ENCODE assay signal across 31 cellular contexts in genomic region chr3:76998555-76998954, GRCh38. TPM values are rescaled to one million over a fixed set of nuclear protein-coding genes. Genes with fewer than 3 reads are reported as not detected.
DNase-seq lines count a peak whose midpoint lies in the region; ATAC-seq, FAIRE-seq and TF ChIP-seq lines count a peak whose summit lies in the region.
"Had no signal": no experiment of that assay in that cellular context is flagged by ENCODE, and none has a peak within 500 bp of the region (broad histone marks: within the 10 kb centered on the region; RNA-seq: fewer than 3 reads in every experiment).

No MANE protein-coding gene starts in this region.

- POLR2A ChIA-PET in GM12878 (lab: Charles Lee) = interaction anchor here (1.3 kb wide), 1 partner anchor 11 kb away, joined by 3 read pairs; no protein-coding TSS in a partner anchor

- TF ChIP-seq POLR2A in GM12878 (IDR thresholded peaks at IDR 0.05; ENCODE audit: low read depth, low read length) (no peak), esophagus squamous epithelium (IDR thresholded peaks at IDR 0.05) (no peak), adrenal gland (IDR thresholded peaks at IDR 0.05) (no peak)

- H3K27ac ChIP-seq in GM12878 (ENCODE audit: control insufficient read depth, insufficient read depth) (no peak overlapping the region), esophagus squamous epithelium (peak overlapping the region in 3 of 4 donors; percentile 43 to 71 (median 44)), adrenal gland (no peak overlapping the region)
- H3K27ac ChIP-seq: 22Rv1, SJCRH30 had no signal

- no peak overlapping the region for H3K4me2 ChIP-seq in GM12878 (ENCODE audit: control insufficient read depth, insufficient read depth)

- TF ChIP-seq CTCF in GM12878 (IDR thresholded peaks at IDR 0.05 in 2 of 3, conservative IDR thresholded peaks at IDR 0.05 in 1 of 3; ENCODE audit: control insufficient read depth in 2 of 3, extremely low read depth in 1 of 3, insufficient read depth in 1 of 3, low read depth in 3 of 3, low read length in 3 of 3) (no peak), esophagus squamous epithelium (IDR thresholded peaks at IDR 0.05) (no peak), adrenal gland (IDR thresholded peaks at IDR 0.05) (no peak)

- no peak overlapping the region for H2AFZ ChIP-seq in GM12878 (ENCODE audit: control insufficient read depth, low read depth, low read length)

- intact Hi-C loops in GM12878 (cut with micrococcal nuclease; ENCODE audit: unreplicated experiment) = no loop called here
- intact Hi-C loops in esophagus squamous epithelium (cut with DNase I) = no loop called here
- intact Hi-C loops in adrenal gland (cut with DNase I) = no loop called here

- no peaks in the 10 kb centered on the region for H3K79me2 ChIP-seq in GM12878 (ENCODE audit: control insufficient read depth, insufficient read depth, low read length)

- no peak for TF ChIP-seq RAD21 in GM12878 (IDR thresholded peaks at IDR 0.05; ENCODE audit: insufficient read depth, low read depth, low read length)

- DNase-seq in Caki2 (ENCODE audit: low read depth) (peak; percentile 35), GM12878 (ENCODE audit: low read depth, low spot score) (no peak), esophagus squamous epithelium (lab: John Stamatoyannopoulos, UW) (no peak), kidney tubule cell (ENCODE audit: low spot score) (peak; percentile 64), adrenal gland (no peak), activated gamma-delta T cell (lab: John Stamatoyannopoulos, UW) (no peak), NCI-H1092 treated with DMSO at 0.1 percent for 48 hours (lab: John Stamatoyannopoulos, UW) (no peak)
- DNase-seq: BE2C; Calu3; CD8-positive, alpha-beta memory T cell; DMS79 treated with DMSO at 0.1 percent for 48 hours; GF-D8; KBM-7; MV-4-11; NCI-H1694; NCI-H2029 treated with DMSO at 0.1 percent for 48 hours; NCI-H2227 treated with DMSO at 0.1 percent for 48 hours; NCI-H510A treated with DMSO at 0.1 percent for 48 hours; NCI-H748 treated with DMSO at 0.1 percent for 48 hours; PC-3; SJCRH30 had no signal

- RAD21 ChIA-PET in GM12878 (lab: Charles Lee; ENCODE audit: unreplicated experiment) = interaction anchor here (1.2 kb wide), 2 partner anchors 9 to 11 kb away, joined by 3 read pairs; no protein-coding TSS in a partner anchor

- BruUV-seq in GM12878 (replicated peaks; lab: Mats Ljungman, UMichigan) = no TSS peak

- H3K36me3 ChIP-seq in GM12878 (ENCODE audit: control insufficient read depth in 2 of 2, insufficient read depth in 2 of 2, low read length in 1 of 2) (no peaks in the 10 kb centered on the region), esophagus squamous epithelium (no peaks in the 10 kb centered on the region), adrenal gland (replicated peaks in 1 of 2) (no peaks in the 10 kb centered on the region)
- H3K36me3 ChIP-seq: BE2C, SJCRH30 had no signal

- FAIRE-seq in GM12878 (lab: Jason Lieb, UNC) = no peak
- FAIRE-seq: GM12892, H1, HTR-8/SVneo had no signal

- TF ChIP-seq EP300 in GM12878 (IDR thresholded peaks at IDR 0.05; ENCODE audit: borderline replicate concordance in 1 of 2, control insufficient read depth in 1 of 2, low read depth in 2 of 2, low read length in 2 of 2) = no peak

- no peaks in the 10 kb centered on the region for H3K9me3 ChIP-seq in GM12878 (replicated peaks; ENCODE audit: control insufficient read depth, insufficient read depth, low read length)
- H3K9me3 ChIP-seq in esophagus squamous epithelium = no peaks in the 10 kb centered on the region
- no peaks in the 10 kb centered on the region for H3K9me3 ChIP-seq in adrenal gland (replicated peaks in 1 of 3)
- H3K9me3 ChIP-seq: BE2C, SJCRH30 had no signal

- in situ Hi-C loops in Caki2 (cut with HindIII; ENCODE audit: low pct_unique_long_range_greater_than_20kb, low sequenced_read_pairs) (no loop called here), GM12878 (cut with MboI) (no loop called here)

- no peak overlapping the region for H3K9ac ChIP-seq in GM12878 (ENCODE audit: control insufficient read depth, insufficient read depth, low read length)

- 13% methylated on average over 3 of the region's 3 CpGs for WGBS in GM12878 (ENCODE audit: insufficient coverage, insufficient replicate concordance, low lambda C conversion rate, missing lambda C conversion rate)
- 36 to 54% methylated on average over 3 of the region's 3 CpGs for WGBS in esophagus squamous epithelium, 2 donors
- 78 to 87% (median 84%) methylated on average over 3 of the region's 3 CpGs for WGBS in adrenal gland, 4 donors

- SMC1A ChIA-PET in GM12878 (lab: Charles Lee; ENCODE audit: uncharacterized antibody, unreplicated experiment) = interaction anchor here (1.0 to 1.5 kb wide), 3 partner anchors 10 to 29 kb away, joined by 3 to 4 read pairs (median 3); no protein-coding TSS in a partner anchor

- CTCF ChIA-PET in GM12878 (lab: Yijun Ruan, JAX) = interaction anchor here (1.0 kb wide), 1 partner anchor 8 kb away, joined by 3 read pairs; no protein-coding TSS in a partner anchor

- H3K4me3 ChIP-seq in GM12878 = no peak overlapping the region
- no peak overlapping the region for H3K4me3 ChIP-seq in esophagus squamous epithelium
- H3K4me3 ChIP-seq in adrenal gland = no peak overlapping the region
- H3K4me3 ChIP-seq: SJCRH30 had no signal

- H3K27me3 ChIP-seq in GM12878 (replicated peaks in 1 of 2; ENCODE audit: control insufficient read depth in 2 of 2, insufficient read depth in 2 of 2, low read length in 1 of 2) = no peaks in the 10 kb centered on the region
- H3K27me3 ChIP-seq in esophagus squamous epithelium = no peaks in the 10 kb centered on the region
- H3K27me3 ChIP-seq in adrenal gland = no peaks in the 10 kb centered on the region
- H3K27me3 ChIP-seq: BE2C, SJCRH30 had no signal

- H4K20me1 ChIP-seq in GM12878 (ENCODE audit: control insufficient read depth, insufficient read depth) = no peaks in the 10 kb centered on the region

- ATAC-seq in GM12878 = peak; percentile 39
- ATAC-seq: HCT116, PC-3, Right ventricle myocardium inferior, SK-N-SH treated with all-trans-retinoic acid at 6 μM for 48 hours had no signal

- H3K4me1 ChIP-seq in GM12878 (ENCODE audit: control insufficient read depth, insufficient read depth, low read length) (no peaks in the 10 kb centered on the region), esophagus squamous epithelium (peaks cover 0 to 34% (median 4%) of the 10 kb centered on the region in 3 donors), adrenal gland (replicated peaks in 1 of 2) (no peaks in the 10 kb centered on the region)
- H3K4me1 ChIP-seq: BE2C, SJCRH30 had no signal

TF ChIP-seq in GM12878, 131 proteins besides CTCF, POLR2A, EP300 and RAD21 (continues in another document):
- TF ChIP-seq BHLHE40 (IDR thresholded peaks at IDR 0.05; ENCODE audit: borderline replicate concordance in 1 of 2, low read depth in 2 of 2, low read length in 1 of 2) = no peak
- no peak for TF ChIP-seq HDGF (IDR thresholded peaks at IDR 0.05)
- TF ChIP-seq EED (IDR thresholded peaks at IDR 0.05; ENCODE audit: low read depth) = no peak
- TF ChIP-seq SKIL (IDR thresholded peaks at IDR 0.05; ENCODE audit: low read depth, poor library complexity, severe bottlenecking) = no peak
- no peak for TF ChIP-seq YY1 (IDR thresholded peaks at IDR 0.05; ENCODE audit: low read depth, low read length)
- no peak for TF ChIP-seq NR2C1 (IDR thresholded peaks at IDR 0.05)
- no peak for TF ChIP-seq ATF3 (IDR thresholded peaks at IDR 0.05; ENCODE audit: borderline replicate concordance, extremely low read depth, low read depth, low read length)

RNA-seq across cellular contexts. Expression of gene ROBO2, which starts 41.3 kb away (rescaled TPM):
- 8.9 and 13.8 TPM in 2 replicates for total RNA-seq in Caki2 (2014; rRNA removed; shearing (Covaris generic); ENCODE audit: low replicate concordance)
- total RNA-seq in GM12878 (2013; cell fraction: nucleolus; rRNA removed) = 2.3 and 2.9 TPM in 2 replicates
- total RNA-seq in GM12878 (2014; rRNA removed) = 2.5 and 3.0 TPM in 2 replicates
- 1.3 and 1.6 TPM in 2 replicates for total RNA-seq in GM12878 (2014; rRNA removed; fragmentation: Illumina TruSeq; extraction: Trizol)
- 1.5 TPM in 2 replicates for total RNA-seq in GM12878 (2021)
- polyA plus RNA-seq in GM12878 (2011; ENCODE audit: low read depth) = not detected
- polyA plus RNA-seq in GM12878 (2011; rRNA removed) = 1.6 and 2.0 TPM in 2 replicates
- 1.9 and 2.3 TPM in 2 replicates for polyA plus RNA-seq in GM12878 (2011; cell fraction: cytosol; rRNA removed)
- 3.4 and 4.8 TPM in 2 replicates for polyA plus RNA-seq in GM12878 (2011; cell fraction: nucleus; rRNA removed)
- polyA plus RNA-seq in GM12878 (2012) = 0.03 and 0.14 TPM in 2 replicates
- polyA plus RNA-seq in GM12878 (2014; fragmentation: Illumina TruSeq; extraction: Trizol) = 0.13 and 0.51 TPM in 2 replicates
- under 1 TPM; 0.22 to 0.82 TPM for polyA plus RNA-seq in GM12878 (2014; fragmentation: Nextera tagmentation; extraction: Ambion mirVana)
- polyA plus RNA-seq in GM12878 (2014; rRNA removed) = 0.36 and 0.79 TPM in 2 replicates
- polyA plus RNA-seq in GM12878 (2016; fragmentation: Nextera tagmentation; extraction: Ambion mirVana) = under 1 TPM; 0.43 to 0.46 TPM
- polyA minus RNA-seq in GM12878 (2011; rRNA and poly(A)+ RNA removed) = 4.3 and 5.2 TPM in 2 replicates
- polyA minus RNA-seq in GM12878 (2011; cell fraction: cytosol; rRNA and poly(A)+ RNA removed) = 0.53 and 0.83 TPM in 2 replicates
- polyA minus RNA-seq in GM12878 (2011; cell fraction: nucleus; rRNA and poly(A)+ RNA removed) = 5.1 and 8.3 TPM in 2 replicates
- total RNA-seq in esophagus squamous epithelium = 1 to 10 TPM; 4.7 to 8.4 (median 6.6) TPM
- 1 to 10 TPM in 5 of 8 donors, under 1 TPM in 2, not detected in 1; 0.87 to 6.2 (median 2.3) TPM for total RNA-seq in adrenal gland
- 1 to 10 TPM in 2 of 3 donors, under 1 TPM in 1; 0.30 to 3.8 (median 2.5) TPM for polyA plus RNA-seq in adrenal gland
- total RNA-seq: Calu3; CD8-positive, alpha-beta memory T cell; LHCN-M2; MCF 10A; PC-3 had no signal
- polyA plus RNA-seq: CD14-positive monocyte; CD8-positive, alpha-beta memory T cell had no signal

Comparison
In these comparisons a context has a peak if more than half of its experiments do, and no peak if none do; other contexts are left out.
1. DNase-seq: peak in Caki2 (single experiment) and kidney tubule cell (single experiment); none in GM12878 (single experiment), esophagus squamous epithelium (single experiment), adrenal gland (0 of 7), activated gamma-delta T cell (single experiment) and NCI-H1092 treated with DMSO at 0.1 percent for 48 hours (single experiment).
2. H3K27ac ChIP-seq: peak in esophagus squamous epithelium (3 of 4); none in GM12878 (single experiment) and adrenal gland (0 of 5).